30 cellular contexts compared by ENCODE assay signal in the genomic region with DNA sequence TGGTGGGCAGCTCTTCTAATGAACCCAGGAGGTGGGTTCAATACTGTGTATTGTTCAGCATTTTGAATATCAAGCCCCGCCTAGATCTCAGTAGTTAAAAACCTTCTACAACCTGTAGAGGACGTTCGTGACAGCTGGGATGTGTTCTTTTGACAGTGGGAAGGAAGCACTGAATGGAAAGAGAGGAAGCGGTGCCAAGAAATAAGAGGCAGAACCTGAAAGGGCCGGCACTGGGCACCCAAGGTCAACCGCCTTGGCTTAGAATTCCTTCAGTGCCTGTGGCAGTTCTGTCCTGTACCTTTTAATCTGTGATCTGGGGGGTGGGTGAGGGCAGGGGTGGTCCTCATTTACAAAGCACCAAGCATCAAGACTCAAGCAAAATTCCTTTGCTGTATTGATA.
"Had no signal": no experiment of that assay in that cellular context is flagged by ENCODE, and none has a peak within 500 bp of the region (broad histone marks: within the 10 kb centered on the region; RNA-seq: fewer than 3 reads in every experiment).

No MANE protein-coding gene starts in this region.

- H3K9me3 ChIP-seq: Peyer's patch had no signal

- H3K27me3 Mint-ChIP-seq: activated CD8-positive, alpha-beta memory T cell treated with anti-CD3 and anti-CD28 coated beads, Interleukin-2, amount 10 ng/mL, durations not matched to agents 7 days and 5 days; activated naive CD8-positive, alpha-beta T cell treated with anti-CD3 and anti-CD28 coated beads, Interleukin-2, amount 50 U/mL, for 24 hours; activated T-cell treated with anti-CD3 and anti-CD28 coated beads, Interleukin-2, amount 50 U/mL, for 24 hours; IgD-negative memory B cell had no signal

- H3K4me1 ChIP-seq: Peyer's patch had no signal

- H3K27me3 ChIP-seq: brain microvascular endothelial cell, cardiac muscle cell, Peyer's patch had no signal

- DNase-seq: activated CD4-positive, alpha-beta T cell treated with anti-CD3 and anti-CD28 coated beads for 48 hours; activated CD4-positive, alpha-beta T cell treated with anti-CD3 and anti-CD28 coated beads, Interleukin-2, amount 50 U/mL, for 4 hours; activated CD4-positive, CD25-positive, alpha-beta regulatory T cell treated with anti-CD3 and anti-CD28 coated beads, Interleukin-2, amount 50 U/mL, for 72 hours; activated CD8-positive, alpha-beta memory T cell treated with anti-CD3 and anti-CD28 coated beads, Interleukin-2, amount 10 ng/mL, durations not matched to agents 7 days and 5 days; activated effector memory CD4-positive, alpha-beta T cell treated with Interleukin-2 at 50 U/mL for 16 hours; activated naive CD4-positive, alpha-beta T cell; activated naive CD8-positive, alpha-beta T cell treated with anti-CD3 and anti-CD28 coated beads, Interleukin-2, amount 50 U/mL, for 24 hours; activated T-cell treated with anti-CD3 and anti-CD28 coated beads, Interleukin-2, amount 50 U/mL, for 24 hours; amygdala; brain microvascular endothelial cell; KG1; MV-4-11; NCI-H1092 treated with DMSO at 0.1 percent for 48 hours; NCI-H1417 treated with DMSO at 0.1 percent for 48 hours; NCI-H1694; NCI-H2029; NCI-H2107; NCI-H345; NCI-H510A; NCI-H526 treated with DMSO at 0.1 percent for 48 hours; Peyer's patch; SHP77 treated with DMSO at 0.1 percent for 48 hours; T-helper 9 cell had no signal

- H3K27ac Mint-ChIP-seq: activated CD8-positive, alpha-beta memory T cell treated with anti-CD3 and anti-CD28 coated beads, Interleukin-2, amount 10 ng/mL, durations not matched to agents 7 days and 5 days; activated naive CD4-positive, alpha-beta T cell treated with anti-CD3 and anti-CD28 coated beads, Interleukin-2, amount 50 U/mL, for 72 hours; activated naive CD8-positive, alpha-beta T cell treated with anti-CD3 and anti-CD28 coated beads, Interleukin-2, amount 50 U/mL, for 24 hours; activated T-cell treated with anti-CD3 and anti-CD28 coated beads, Interleukin-2, amount 50 U/mL, for 24 hours; activated T-helper 1 cell treated with anti-CD3 and anti-CD28 coated beads, Interleukin-12 subunit alpha, Interleukin-12 subunit beta, Interleukin-2, Interleukin-4 antibody, amounts not matched to agents 30 ng/mL and 10 ng/mL and 1 ng/mL, durations not matched to agents 14 hours and 24 hours and 36 hours; IgD-negative memory B cell; T-helper 1 cell treated with Interleukin-12 subunit alpha and Interleukin-12 subunit beta and Interleukin-4 antibody, amounts not matched to agents 30 μg/mL and 1 μg/mL, for 36 hours had no signal

- H3K9me3 Mint-ChIP-seq: activated naive CD4-positive, alpha-beta T cell treated with anti-CD3 and anti-CD28 coated beads, Interleukin-2, amount 50 U/mL, for 72 hours; activated naive CD8-positive, alpha-beta T cell treated with anti-CD3 and anti-CD28 coated beads, Interleukin-2, amount 50 U/mL, for 24 hours; activated T-cell treated with anti-CD3 and anti-CD28 coated beads, Interleukin-2, amount 50 U/mL, for 24 hours; activated T-helper 1 cell treated with anti-CD3 and anti-CD28 coated beads, Interleukin-12 subunit alpha, Interleukin-12 subunit beta, Interleukin-2, Interleukin-4 antibody, amounts not matched to agents 30 ng/mL and 10 ng/mL and 1 ng/mL, durations not matched to agents 14 hours and 24 hours and 36 hours; IgD-negative memory B cell; T-helper 1 cell treated with Interleukin-12 subunit alpha and Interleukin-12 subunit beta and Interleukin-4 antibody, amounts not matched to agents 30 μg/mL and 1 μg/mL, for 36 hours; WTC11 had no signal

- H3K27ac ChIP-seq: brain microvascular endothelial cell, cardiac muscle cell, Peyer's patch, RWPE1 had no signal

- ATAC-seq: activated CD8-positive, alpha-beta memory T cell treated with anti-CD3 and anti-CD28 coated beads, Interleukin-2, amount 10 ng/mL, durations not matched to agents 7 days and 5 days; activated naive CD4-positive, alpha-beta T cell treated with anti-CD3 and anti-CD28 coated beads, Interleukin-2, amount 50 U/mL, for 72 hours; activated naive CD8-positive, alpha-beta T cell treated with anti-CD3 and anti-CD28 coated beads, Interleukin-2, amount 50 U/mL, for 24 hours had no signal

- H3K4me3 ChIP-seq: cardiac muscle cell, Peyer's patch had no signal

- H3K4me3 Mint-ChIP-seq: activated CD8-positive, alpha-beta memory T cell treated with anti-CD3 and anti-CD28 coated beads, Interleukin-2, amount 10 ng/mL, durations not matched to agents 7 days and 5 days; activated naive CD8-positive, alpha-beta T cell treated with anti-CD3 and anti-CD28 coated beads, Interleukin-2, amount 50 U/mL, for 24 hours; activated T-cell treated with anti-CD3 and anti-CD28 coated beads, Interleukin-2, amount 50 U/mL, for 24 hours; activated T-helper 1 cell treated with anti-CD3 and anti-CD28 coated beads, Interleukin-12 subunit alpha, Interleukin-12 subunit beta, Interleukin-2, Interleukin-4 antibody, amounts not matched to agents 30 ng/mL and 10 ng/mL and 1 ng/mL, durations not matched to agents 14 hours and 24 hours and 36 hours; IgD-negative memory B cell; T-helper 1 cell treated with Interleukin-12 subunit alpha and Interleukin-12 subunit beta and Interleukin-4 antibody, amounts not matched to agents 30 μg/mL and 1 μg/mL, for 36 hours; WTC11 had no signal
